ENCODE assay signal across 7 cellular contexts in genomic region chr15:82429693-82430092, GRCh38. TPM values are rescaled to one million over a fixed set of nuclear protein-coding genes. Genes with fewer than 3 reads are reported as not detected.
DNase-seq lines count a peak whose midpoint lies in the region; TF ChIP-seq lines count a peak whose summit lies in the region.
"Not testable (repeated sequence)": the region's sequence is repeated elsewhere in the genome, so short reads cannot be mapped to it uniquely, and the experiment has no call there.

A gene with protein sequence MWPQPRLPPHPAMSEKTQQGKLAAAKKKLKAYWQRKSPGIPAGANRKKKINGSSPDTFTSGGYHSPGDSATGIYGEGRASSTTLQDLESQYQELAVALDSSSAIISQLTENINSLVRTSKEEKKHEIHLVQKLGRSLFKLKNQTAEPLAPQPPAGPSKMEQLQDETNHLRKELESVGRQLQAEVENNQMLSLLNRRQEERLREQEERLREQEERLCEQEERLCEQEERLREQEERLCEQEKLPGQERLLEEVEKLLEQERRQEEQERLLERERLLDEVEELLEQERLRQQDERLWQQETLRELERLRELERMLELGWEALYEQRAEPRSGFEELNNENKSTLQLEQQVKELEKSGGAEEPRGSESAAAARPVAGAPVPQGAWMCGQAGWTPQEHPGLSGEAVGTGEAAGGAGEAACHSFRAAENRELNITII (plus strand): TSS chr15:82429816. CDS start chr15:82430080, 264 bp downstream.

- not testable (repeated sequence) for H3K36me3 ChIP-seq in SK-N-SH (replicated peaks in 1 of 2; ENCODE audit: control insufficient read depth in 1 of 2, insufficient read depth in 2 of 2, low read length in 1 of 2); endodermal cell (ENCODE audit: control insufficient read depth, insufficient read depth, low read length); mesendoderm (ENCODE audit: control insufficient read depth, insufficient read depth, low read length); testis (ENCODE audit: low read depth, missing control alignments)

- H3K4me2 ChIP-seq in SK-N-SH; mesendoderm (ENCODE audit: low read length): not testable (repeated sequence)

- intact Hi-C loops in testis (cut with DNase I; ENCODE audit: low total_unique reads), result not testable (repeated sequence)

- H2BK120ac ChIP-seq in mesendoderm (ENCODE audit: low read depth, low read length), result not testable (repeated sequence)

- WGBS in SK-N-SH (ENCODE audit: low lambda C conversion rate), result 94% methylated on average over 6 of the region's 9 CpGs
- WGBS in endodermal cell (ENCODE audit: insufficient coverage in 1 of 2, insufficient read length in 1 of 2), 2 experiments, result 98% methylated on average over 3 of the region's 9 CpGs; no CpG with 5 or more reads in 1 of the 2 experiments
- WGBS in mesendoderm (ENCODE audit: extremely low coverage, insufficient coverage, low lambda C conversion rate), result no CpG with 5 or more reads among the region's 9 CpGs
- 83 to 94% methylated on average over 5 to 7 of the region's 9 CpGs for WGBS in testis, 2 donors

- H2AFZ ChIP-seq in SK-N-SH (ENCODE audit: low read depth), result not testable (repeated sequence)

- not testable (repeated sequence) for H3K27me3 Mint-ChIP-seq in endodermal cell (ENCODE audit: insufficient read depth); progenitor cell of endocrine pancreas

- not testable (repeated sequence) for H3K18ac ChIP-seq in mesendoderm (ENCODE audit: low read length)

- H3K9me3 ChIP-seq in SK-N-SH; endodermal cell (ENCODE audit: control insufficient read depth, low read length); testis: not testable (repeated sequence)

- not testable (repeated sequence) for TF ChIP-seq POLR2A in testis (IDR thresholded peaks at IDR 0.05)

- not testable (repeated sequence) for H4K5ac ChIP-seq in mesendoderm (ENCODE audit: low read length)

- not testable (repeated sequence) for TF ChIP-seq RAD21 in SK-N-SH (IDR thresholded peaks at IDR 0.05; ENCODE audit: low read length)

- H3K9me2 ChIP-seq in SK-N-SH, result not testable (repeated sequence)

- DNase-seq in ELF-1 (ENCODE audit: low read depth, low spot score), result peak; percentile 56
- peak; percentile 2 for DNase-seq in SK-N-SH
- peak; percentile 47 for DNase-seq in endodermal cell
- DNase-seq in iPS DF 19.7 (ENCODE audit: low read depth, low spot score), result peak; percentile 12
- DNase-seq in mesendoderm, result peak; percentile 70
- not testable (repeated sequence) for DNase-seq in progenitor cell of endocrine pancreas (ENCODE audit: low spot score, unreplicated experiment)
- peak; percentile 25 for DNase-seq in testis

- H3K79me2 ChIP-seq in SK-N-SH (ENCODE audit: insufficient read depth); mesendoderm (ENCODE audit: control insufficient read depth, insufficient read depth, low read length): not testable (repeated sequence)

- H3K4ac ChIP-seq in mesendoderm (ENCODE audit: low read depth, low read length), result not testable (repeated sequence)

- not testable (repeated sequence) for H2AK5ac ChIP-seq in mesendoderm (ENCODE audit: low read length)

- H4K20me1 ChIP-seq in SK-N-SH (ENCODE audit: insufficient read depth), result not testable (repeated sequence)

- POLR2A ChIA-PET in SK-N-SH (lab: Yijun Ruan, JAX), result not testable (repeated sequence)

- not testable (repeated sequence) for H3K4me1 Mint-ChIP-seq in endodermal cell; progenitor cell of endocrine pancreas (ENCODE audit: low read depth)

- H3K9me3 Mint-ChIP-seq in endodermal cell; progenitor cell of endocrine pancreas (ENCODE audit: low read depth): not testable (repeated sequence)

- not testable (repeated sequence) for H3K9ac ChIP-seq in SK-N-SH; endodermal cell (ENCODE audit: extremely low read depth, low read length, poor library complexity, severe bottlenecking); mesendoderm (ENCODE audit: low read length)

- CTCF ChIA-PET in SK-N-SH (lab: Yijun Ruan, JAX), result not testable (repeated sequence)

- not testable (repeated sequence) for H2BK5ac ChIP-seq in mesendoderm (ENCODE audit: low read length)

- not testable (repeated sequence) for H3K4me3 Mint-ChIP-seq in endodermal cell; progenitor cell of endocrine pancreas (ENCODE audit: low read depth)

- not testable (repeated sequence) for H3F3A ChIP-seq in SK-N-SH (replicated peaks; ENCODE audit: insufficient read depth)

- H3K4me3 ChIP-seq in SK-N-SH (ENCODE audit: low read depth in 2 of 2, low read length in 1 of 2); endodermal cell (ENCODE audit: low read length); mesendoderm (ENCODE audit: low read length); testis: not testable (repeated sequence)

- not testable (repeated sequence) for H4K8ac ChIP-seq in mesendoderm (ENCODE audit: low read depth, low read length)

- not testable (repeated sequence) for TF ChIP-seq EP300 in SK-N-SH (IDR thresholded peaks at IDR 0.05; ENCODE audit: borderline replicate concordance in 1 of 2, low read depth in 1 of 2, low read length in 1 of 2)

- H3K23ac ChIP-seq in mesendoderm (ENCODE audit: low read length), result not testable (repeated sequence)

- H3K4me1 ChIP-seq in SK-N-SH (ENCODE audit: control insufficient read depth in 1 of 2, insufficient read depth in 2 of 2, low read depth in 1 of 2, low read length in 1 of 2); endodermal cell (ENCODE audit: control insufficient read depth, insufficient read depth, low read length); mesendoderm (ENCODE audit: control insufficient read depth, low read depth, low read length); testis: not testable (repeated sequence)

- H3K27me3 ChIP-seq in SK-N-SH (ENCODE audit: insufficient read depth); endodermal cell (ENCODE audit: control insufficient read depth, insufficient read depth, low read length, poor library complexity, severe bottlenecking); mesendoderm (ENCODE audit: insufficient read depth, low read length, poor library complexity); testis: not testable (repeated sequence)

- not testable (repeated sequence) for H3K79me1 ChIP-seq in mesendoderm (ENCODE audit: low read length)

- not testable (repeated sequence) for H3K36me3 Mint-ChIP-seq in endodermal cell (ENCODE audit: low read depth); progenitor cell of endocrine pancreas (ENCODE audit: insufficient read depth)

- H3K27ac ChIP-seq in SK-N-SH (ENCODE audit: low read depth in 2 of 2, low read length in 1 of 2); endodermal cell (ENCODE audit: low read depth, low read length); mesendoderm (ENCODE audit: low read depth, low read length); testis: not testable (repeated sequence)

- H2BK15ac ChIP-seq in mesendoderm (replicated peaks; ENCODE audit: low read depth), result not testable (repeated sequence)

- H3K56ac ChIP-seq in mesendoderm (ENCODE audit: low read length), result not testable (repeated sequence)

- not testable (repeated sequence) for H3K27ac Mint-ChIP-seq in endodermal cell, progenitor cell of endocrine pancreas

- not testable (repeated sequence) for TF ChIP-seq CTCF in SK-N-SH (IDR thresholded peaks at IDR 0.05); endodermal cell (conservative IDR thresholded peaks at IDR 0.05); progenitor cell of endocrine pancreas (IDR thresholded peaks at IDR 0.05; ENCODE audit: unreplicated experiment); testis (IDR thresholded peaks at IDR 0.05)

RNA-seq across cellular contexts. Expression of the gene that starts here (rescaled TPM):
- polyA plus RNA-seq in SK-N-SH (2012; rRNA removed), result 7.3 and 7.4 TPM in 2 replicates
- polyA plus RNA-seq in SK-N-SH (2012; cell fraction: cytosol; rRNA removed), result 3.9 and 4.3 TPM in 2 replicates
- polyA plus RNA-seq in SK-N-SH (2012; cell fraction: nucleus; rRNA removed), result 26.3 and 28.5 TPM in 2 replicates
- total RNA-seq in endodermal cell, result 10 to 100 TPM in 1 of 2 donors, 1 to 10 TPM in 1; 8.1 to 11.4 TPM
- 12.4 TPM for polyA plus RNA-seq in endodermal cell (2013, experiment 1 of 2)
- 11.6 TPM for polyA plus RNA-seq in endodermal cell (2013, experiment 2 of 2)
- polyA plus RNA-seq in mesendoderm (2013, experiment 1 of 2), result 4.0 TPM
- polyA plus RNA-seq in mesendoderm (2013, experiment 2 of 2), result 4.1 TPM
- total RNA-seq in progenitor cell of endocrine pancreas, result 13.2 and 13.3 TPM in 2 replicates
- total RNA-seq in testis, result 10 to 100 TPM; 13.8 to 20.6 TPM
- 10.1 TPM for polyA plus RNA-seq in testis (ENCODE audit: insufficient read depth, low read depth, low replicate concordance)
